In the genomic region with DNA sequence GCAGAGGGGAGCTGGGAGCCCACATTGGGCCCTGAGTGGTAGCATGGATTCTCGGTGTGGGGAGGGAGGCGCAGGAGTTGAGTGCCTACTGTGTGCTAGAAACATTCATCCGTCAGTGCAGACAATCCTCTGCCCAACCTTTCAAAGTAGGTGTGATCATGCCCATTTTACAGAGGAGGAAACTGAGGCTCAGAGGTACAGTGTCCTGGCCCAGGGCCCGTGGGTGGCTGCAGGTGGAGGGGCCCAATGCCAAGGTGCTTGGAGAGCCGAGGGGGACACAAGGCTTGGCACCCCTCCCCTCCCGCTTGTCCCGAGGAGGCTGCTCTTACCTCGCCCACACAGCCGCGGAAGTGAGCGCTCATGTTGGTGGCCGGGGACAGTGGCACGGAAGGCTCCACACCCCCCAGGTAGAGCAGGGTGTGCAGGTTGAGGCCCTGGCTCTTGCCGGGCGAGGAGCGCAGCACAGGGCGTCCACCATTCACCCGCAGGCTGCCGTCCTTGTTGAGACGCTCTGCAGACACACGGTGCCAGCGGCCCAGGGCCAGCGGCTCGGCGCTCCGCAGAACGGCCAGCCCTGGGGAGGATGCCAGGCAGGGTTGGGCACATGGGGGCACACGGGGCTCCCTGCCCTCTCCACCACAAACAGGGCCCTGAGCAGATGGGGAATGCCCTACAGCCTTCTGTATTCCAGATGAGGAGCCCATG, we compare ENCODE assay signal across 17 cellular contexts. TPM values are rescaled to one million over a fixed set of nuclear protein-coding genes. Genes with fewer than 3 reads are reported as not detected.
DNase-seq lines count a peak whose midpoint lies in the region; ATAC-seq, FAIRE-seq and TF ChIP-seq lines count a peak whose summit lies in the region.
"Had no signal": no experiment of that assay in that cellular context is flagged by ENCODE, and none has a peak within 500 bp of the region (broad histone marks: within the 10 kb centered on the region; RNA-seq: fewer than 3 reads in every experiment).

No MANE protein-coding gene starts in this region.

- TF ChIP-seq POLR2A in HepG2 (IDR thresholded peaks at IDR 0.05; ENCODE audit: insufficient read depth in 1 of 2, low read depth in 2 of 2, low read length in 2 of 2) (no peak), right lobe of liver (IDR thresholded peaks at IDR 0.05) (no peak)

- CTCF ChIA-PET in HepG2 (lab: Yijun Ruan, JAX; ENCODE audit: low intra/inter-chr PET ratio, low total read pairs): no interaction called here

- in situ Hi-C loops in HepG2 (cut with HindIII; ENCODE audit: extremely low pct_ligation_motif_present, low pct_unique_long_range_greater_than_20kb): no loop called here

- H3K4me2 ChIP-seq in HepG2 (ENCODE audit: low read depth, low read length) (no peak overlapping the region), osteoblast (ENCODE audit: insufficient read depth, low read length) (no peak overlapping the region)
- H3K4me2 ChIP-seq: BLaER1 treated with 17β-estradiol and CSF1 and Interleukin-3, amounts not matched to agents 10 nM and 100 nM; GM23338 had no signal

- TF ChIP-seq EP300 in HepG2 (IDR thresholded peaks at IDR 0.05; ENCODE audit: low read depth in 2 of 2, low read length in 2 of 2): no peak
- no peak for TF ChIP-seq EP300 in HepG2 (CRISPR knock-in tag; IDR thresholded peaks at IDR 0.05; ENCODE audit: borderline replicate concordance)

- H3K4me3 ChIP-seq in HepG2 (replicated peaks in 1 of 3; ENCODE audit: insufficient read depth in 1 of 3, low read depth in 2 of 3, low read length in 3 of 3): no peak overlapping the region
- no peak overlapping the region for H3K4me3 ChIP-seq in right lobe of liver
- no peak overlapping the region for H3K4me3 ChIP-seq in coronary artery
- H3K4me3 ChIP-seq in osteoblast (ENCODE audit: insufficient read depth, low read length): no peak overlapping the region
- H3K4me3 ChIP-seq: BLaER1 treated with 17β-estradiol and CSF1 and Interleukin-3, amounts not matched to agents 10 nM and 100 nM; GM12878; GM23338; HAP-1 had no signal

- no peak overlapping the region for H2AFZ ChIP-seq in HepG2 (ENCODE audit: low read length)
- H2AFZ ChIP-seq in osteoblast (ENCODE audit: low read length): no peak overlapping the region
- H2AFZ ChIP-seq: GM23338 had no signal

- H4K20me1 ChIP-seq in HepG2 (ENCODE audit: insufficient read depth, low read length) (no peaks in the 10 kb centered on the region), osteoblast (ENCODE audit: insufficient read depth, low read length) (peaks cover 39% of the 10 kb centered on the region)

- TF ChIP-seq CTCF in HepG2 (CRISPR knock-in tag; IDR thresholded peaks at IDR 0.05) (no peak), right lobe of liver (IDR thresholded peaks at IDR 0.05) (no peak), coronary artery (IDR thresholded peaks at IDR 0.05) (no peak), osteoblast (IDR thresholded peaks at IDR 0.05; ENCODE audit: extremely low read depth, low read depth, low read length) (no peak)

- DNase-seq in HepG2 (ENCODE audit: low spot score): no peak
- no peak for DNase-seq in right lobe of liver
- peak; percentile 45 for DNase-seq in coronary artery (ENCODE audit: low spot score)
- peak; percentile 37 for DNase-seq in osteoblast (ENCODE audit: insufficient read length, low spot score, missing footprints)
- DNase-seq in iPS-NIHi11 (ENCODE audit: low spot score): no peak
- no peak for DNase-seq in islet precursor cell
- DNase-seq: ACHN; CD4-positive, CD25-positive, alpha-beta regulatory T cell; DMS 273 treated with DMSO at 0.1 percent for 48 hours had no signal

- WGBS in HepG2 (ENCODE audit: low lambda C conversion rate): 90% methylated on average over 4 of the region's 28 CpGs
- WGBS in right lobe of liver (ENCODE audit: insufficient coverage, low coverage, low lambda C conversion rate, missing lambda C conversion rate): 80% methylated on average over 1 of the region's 28 CpGs

- no peak overlapping the region for H3K9ac ChIP-seq in HepG2 (ENCODE audit: insufficient read depth, low read depth, low read length)
- H3K9ac ChIP-seq: BLaER1 treated with 17β-estradiol and CSF1 and Interleukin-3, amounts not matched to agents 10 nM and 100 nM had no signal

- H3K27me3 ChIP-seq in HepG2 (ENCODE audit: control insufficient read depth in 1 of 2, insufficient read depth in 2 of 2, low read length in 2 of 2) (no peaks in the 10 kb centered on the region), right lobe of liver (no peaks in the 10 kb centered on the region), osteoblast (ENCODE audit: insufficient read depth, low read length) (no peaks in the 10 kb centered on the region)
- H3K27me3 ChIP-seq: BLaER1 treated with 17β-estradiol and CSF1 and Interleukin-3, amounts not matched to agents 10 nM and 100 nM had no signal

- POLR2A ChIA-PET in HepG2 (lab: Yijun Ruan, JAX): no interaction called here

- H3K4me1 ChIP-seq in HepG2 (ENCODE audit: insufficient read depth, low read length): 0 out of 2 replicates have a peak, but pooled peaks cover under 1% of the 10 kb centered on the region
- H3K4me1 ChIP-seq in right lobe of liver: no peaks in the 10 kb centered on the region
- H3K4me1 ChIP-seq in osteoblast (ENCODE audit: insufficient read depth, low read length): no peaks in the 10 kb centered on the region
- H3K4me1 ChIP-seq: HAP-1 had no signal

- TF ChIP-seq RAD21 in HepG2 (CRISPR knock-in tag; IDR thresholded peaks at IDR 0.05): no peak

- no peaks in the 10 kb centered on the region for H3K79me2 ChIP-seq in HepG2 (ENCODE audit: insufficient read depth, low read length)
- no peaks in the 10 kb centered on the region for H3K79me2 ChIP-seq in osteoblast (ENCODE audit: insufficient read depth, low read length)

- H3K36me3 ChIP-seq in HepG2 (replicated peaks in 1 of 2; ENCODE audit: control insufficient read depth in 1 of 2, insufficient read depth in 2 of 2, low read length in 2 of 2) (peaks cover 19 to 30% of the 10 kb centered on the region in 2 experiments; a peak in 4 of 5 replicates), right lobe of liver (peaks cover 0 to 4% (median 0%) of the 10 kb centered on the region in 4 donors), osteoblast (ENCODE audit: insufficient read depth, low read length) (peaks cover 89% of the 10 kb centered on the region)

- ATAC-seq in HepG2 (no peak), right lobe of liver (no peak), HG03095 (IDR thresholded peaks at IDR 0.05; ENCODE audit: unreplicated experiment) (no peak)
- ATAC-seq: GM12878, GM23338 had no signal

- H3K9me3 ChIP-seq in HepG2 (ENCODE audit: low read length) (no peaks in the 10 kb centered on the region), right lobe of liver (no peaks in the 10 kb centered on the region), osteoblast (ENCODE audit: low read depth, low read length) (no peaks in the 10 kb centered on the region)
- H3K9me3 ChIP-seq: HAP-1 had no signal

- FAIRE-seq in HepG2 (lab: Jason Lieb, UNC): no peak
- FAIRE-seq: GM12878 had no signal

- intact Hi-C loops in HepG2 (cut with micrococcal nuclease; ENCODE audit: unreplicated experiment) (no loop called here), right lobe of liver (cut with DNase I) (no loop called here)

- no peak overlapping the region for H3K27ac ChIP-seq in HepG2 (ENCODE audit: extremely low read length, insufficient read depth, low read length)
- no peak overlapping the region for H3K27ac ChIP-seq in right lobe of liver
- H3K27ac ChIP-seq in coronary artery: no peak overlapping the region
- H3K27ac ChIP-seq in osteoblast (ENCODE audit: low read depth, low read length): no peak overlapping the region
- H3K27ac ChIP-seq: BLaER1 treated with 17β-estradiol and CSF1 and Interleukin-3, amounts not matched to agents 10 nM and 100 nM had no signal

- BruUV-seq in HepG2 (replicated peaks; lab: Mats Ljungman, UMichigan): no TSS peak

RNA-seq across cellular contexts. Expression of a gene that starts 16.6 kb away (rescaled TPM):
- total RNA-seq in HepG2 (2016; rRNA removed; fragmentation: Illumina TruSeq; extraction: Trizol) (not detected in 2 replicates), right lobe of liver (not detected), osteoblast (not detected in 2 replicates)
- total RNA-seq in HepG2 (2016; cell fraction: cytosol; rRNA removed; fragmentation: Illumina TruSeq; extraction: Trizol; ENCODE audit: low read depth): not detected in 2 replicates
- not detected in 2 replicates for total RNA-seq in HepG2 (2016; cell fraction: insoluble cytoplasmic fraction; rRNA removed; fragmentation: Illumina TruSeq; extraction: Trizol)
- not detected in 2 replicates for total RNA-seq in HepG2 (2016; cell fraction: membrane; rRNA removed; fragmentation: Illumina TruSeq; extraction: Trizol)
- not detected in 2 replicates for total RNA-seq in HepG2 (2016; cell fraction: nucleus; rRNA removed; fragmentation: Illumina TruSeq; extraction: Trizol)
- polyA plus RNA-seq in HepG2 (2011; rRNA removed): not detected in 2 replicates
- polyA plus RNA-seq in HepG2 (2011; cell fraction: cytosol; rRNA removed): not detected in 2 replicates
- polyA plus RNA-seq in HepG2 (2011; cell fraction: nucleus; rRNA removed): 0.03 TPM in 1 of 2 replicates, not detected in the other
- polyA plus RNA-seq in HepG2 (2012): 3.5 and 4.3 TPM in 2 replicates
- not detected in 2 replicates for polyA plus RNA-seq in HepG2 (2016; cell fraction: cytosol; fragmentation: Illumina TruSeq; extraction: Trizol; ENCODE audit: low read depth)
- polyA plus RNA-seq in HepG2 (2016; cell fraction: insoluble cytoplasmic fraction; fragmentation: Illumina TruSeq; extraction: Trizol; ENCODE audit: low read depth): not detected in 2 replicates
- polyA plus RNA-seq in HepG2 (2016; cell fraction: membrane; fragmentation: Illumina TruSeq; extraction: Trizol; ENCODE audit: low read depth): not detected in 2 replicates
- not detected in 2 replicates for polyA plus RNA-seq in HepG2 (2016; cell fraction: nucleus; fragmentation: Illumina TruSeq; extraction: Trizol; ENCODE audit: insufficient read depth, low read depth)
- not detected in 2 replicates for polyA minus RNA-seq in HepG2 (2011; rRNA and poly(A)+ RNA removed; ENCODE audit: low replicate concordance)
- not detected in 2 replicates for polyA minus RNA-seq in HepG2 (2011; cell fraction: cytosol; rRNA and poly(A)+ RNA removed)
- polyA minus RNA-seq in HepG2 (2011; cell fraction: nucleus; rRNA and poly(A)+ RNA removed): not detected in 2 replicates
- total RNA-seq: A172, Daoy, HT1080 had no signal
- polyA plus RNA-seq: CD4-positive, CD25-positive, alpha-beta regulatory T cell had no signal

RNA-seq across cellular contexts. Expression of a gene that starts 45.7 kb away (rescaled TPM):
- total RNA-seq in HepG2 (2016; rRNA removed; fragmentation: Illumina TruSeq; extraction: Trizol) (29.9 and 30.4 TPM in 2 replicates), right lobe of liver (10 to 100 TPM; 21.3 to 24.5 (median 22.8) TPM), osteoblast (50.1 and 52.5 TPM in 2 replicates)
- 19.6 and 24.1 TPM in 2 replicates for total RNA-seq in HepG2 (2016; cell fraction: cytosol; rRNA removed; fragmentation: Illumina TruSeq; extraction: Trizol; ENCODE audit: low read depth)
- total RNA-seq in HepG2 (2016; cell fraction: insoluble cytoplasmic fraction; rRNA removed; fragmentation: Illumina TruSeq; extraction: Trizol): 28.2 and 30.4 TPM in 2 replicates
- total RNA-seq in HepG2 (2016; cell fraction: membrane; rRNA removed; fragmentation: Illumina TruSeq; extraction: Trizol): 13.3 and 15.7 TPM in 2 replicates
- 51.4 and 51.7 TPM in 2 replicates for total RNA-seq in HepG2 (2016; cell fraction: nucleus; rRNA removed; fragmentation: Illumina TruSeq; extraction: Trizol)
- 26.1 and 30.7 TPM in 2 replicates for polyA plus RNA-seq in HepG2 (2011; rRNA removed)
- polyA plus RNA-seq in HepG2 (2011; cell fraction: cytosol; rRNA removed): 6.6 and 9.8 TPM in 2 replicates
- polyA plus RNA-seq in HepG2 (2011; cell fraction: nucleus; rRNA removed): 53.4 and 63.4 TPM in 2 replicates
- 27.2 and 36.7 TPM in 2 replicates for polyA plus RNA-seq in HepG2 (2012)
- polyA plus RNA-seq in HepG2 (2016; cell fraction: cytosol; fragmentation: Illumina TruSeq; extraction: Trizol; ENCODE audit: low read depth): 1.7 and 2.0 TPM in 2 replicates
- polyA plus RNA-seq in HepG2 (2016; cell fraction: insoluble cytoplasmic fraction; fragmentation: Illumina TruSeq; extraction: Trizol; ENCODE audit: low read depth): 29.2 and 30.8 TPM in 2 replicates
- polyA plus RNA-seq in HepG2 (2016; cell fraction: membrane; fragmentation: Illumina TruSeq; extraction: Trizol; ENCODE audit: low read depth): 5.8 and 6.2 TPM in 2 replicates
- polyA plus RNA-seq in HepG2 (2016; cell fraction: nucleus; fragmentation: Illumina TruSeq; extraction: Trizol; ENCODE audit: insufficient read depth, low read depth): 74.2 and 75.0 TPM in 2 replicates
- polyA minus RNA-seq in HepG2 (2011; rRNA and poly(A)+ RNA removed; ENCODE audit: low replicate concordance): 15.1 and 18.5 TPM in 2 replicates
- polyA minus RNA-seq in HepG2 (2011; cell fraction: cytosol; rRNA and poly(A)+ RNA removed): 12.3 and 16.1 TPM in 2 replicates
- 120 and 126 TPM in 2 replicates for polyA minus RNA-seq in HepG2 (2011; cell fraction: nucleus; rRNA and poly(A)+ RNA removed)

Comparison
In these comparisons a context has a peak if more than half of its experiments do, and no peak if none do; other contexts are left out.
1. DNase-seq: peak in coronary artery (single experiment) and osteoblast (single experiment); none in HepG2 (single experiment), right lobe of liver (0 of 3), iPS-NIHi11 (single experiment) and islet precursor cell (single experiment).